Comparison of ENCODE assay signal across 1 cellular context in the genomic region with DNA sequence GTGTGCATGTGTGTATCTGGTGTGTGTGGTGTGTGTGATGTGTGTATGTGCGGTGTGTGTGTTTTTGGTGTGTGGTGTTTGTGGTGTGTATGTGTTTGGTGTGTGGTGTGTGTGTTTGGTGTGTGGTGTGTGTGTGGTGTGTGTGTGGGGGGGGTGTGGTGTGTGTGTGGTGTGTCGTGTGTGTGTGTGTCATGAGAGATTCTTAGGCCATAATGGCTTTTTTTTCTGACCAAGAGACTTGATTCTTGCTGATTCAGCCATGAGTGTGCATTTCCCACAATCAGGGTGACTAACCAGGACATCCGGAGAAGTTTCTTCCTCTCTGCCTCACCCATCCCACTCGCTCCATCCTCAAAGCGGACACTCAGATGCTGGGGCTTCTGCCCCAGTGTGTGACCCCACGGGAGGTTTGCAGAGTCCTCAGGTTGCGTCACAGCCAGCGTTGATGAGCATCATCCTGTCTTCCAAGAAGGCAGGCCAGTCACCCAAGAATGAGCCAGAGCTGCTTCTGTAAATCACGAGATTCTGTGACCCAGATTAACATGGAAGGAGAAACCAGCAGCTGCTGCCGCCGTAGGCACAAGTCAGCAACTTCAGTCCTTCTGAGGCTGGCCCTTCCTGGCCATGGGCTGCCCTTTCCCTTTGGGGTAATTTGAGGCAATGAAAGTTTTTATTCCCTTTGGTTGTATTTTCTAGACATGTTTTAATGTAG.
A peak's percentile ranks its signal among the peaks of the same experiment; 100 is the strongest.
TF ChIP-seq lines count a peak whose summit lies in the region.

No MANE protein-coding gene starts in this region.

TF ChIP-seq in K562, 482 proteins besides CTCF, POLR2A, EP300 and RAD21 (continued from another document and continues in another):
- TF ChIP-seq, protein P1, sequence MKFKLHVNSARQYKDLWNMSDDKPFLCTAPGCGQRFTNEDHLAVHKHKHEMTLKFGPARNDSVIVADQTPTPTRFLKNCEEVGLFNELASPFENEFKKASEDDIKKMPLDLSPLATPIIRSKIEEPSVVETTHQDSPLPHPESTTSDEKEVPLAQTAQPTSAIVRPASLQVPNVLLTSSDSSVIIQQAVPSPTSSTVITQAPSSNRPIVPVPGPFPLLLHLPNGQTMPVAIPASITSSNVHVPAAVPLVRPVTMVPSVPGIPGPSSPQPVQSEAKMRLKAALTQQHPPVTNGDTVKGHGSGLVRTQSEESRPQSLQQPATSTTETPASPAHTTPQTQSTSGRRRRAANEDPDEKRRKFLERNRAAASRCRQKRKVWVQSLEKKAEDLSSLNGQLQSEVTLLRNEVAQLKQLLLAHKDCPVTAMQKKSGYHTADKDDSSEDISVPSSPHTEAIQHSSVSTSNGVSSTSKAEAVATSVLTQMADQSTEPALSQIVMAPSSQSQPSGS (CRISPR knock-in tag; IDR thresholded peaks at IDR 0.05): no peak
- TF ChIP-seq ZNF41 (CRISPR knock-in tag; conservative IDR thresholded peaks at IDR 0.05): no peak
- peak; percentile 98 for TF ChIP-seq MAFG (tag; conservative IDR thresholded peaks at IDR 0.05)
- no peak for TF ChIP-seq ZNF764 (CRISPR knock-in tag; IDR thresholded peaks at IDR 0.05; ENCODE audit: low read depth)
- no peak for TF ChIP-seq GATAD2B (IDR thresholded peaks at IDR 0.05; ENCODE audit: borderline replicate concordance)
- no peak for TF ChIP-seq RBM39 (optimal IDR thresholded peaks at IDR 0.05; ENCODE audit: low read depth, low read length)
- TF ChIP-seq ZNF217 (CRISPR knock-in tag; IDR thresholded peaks at IDR 0.05): no peak
- TF ChIP-seq, protein P2, sequence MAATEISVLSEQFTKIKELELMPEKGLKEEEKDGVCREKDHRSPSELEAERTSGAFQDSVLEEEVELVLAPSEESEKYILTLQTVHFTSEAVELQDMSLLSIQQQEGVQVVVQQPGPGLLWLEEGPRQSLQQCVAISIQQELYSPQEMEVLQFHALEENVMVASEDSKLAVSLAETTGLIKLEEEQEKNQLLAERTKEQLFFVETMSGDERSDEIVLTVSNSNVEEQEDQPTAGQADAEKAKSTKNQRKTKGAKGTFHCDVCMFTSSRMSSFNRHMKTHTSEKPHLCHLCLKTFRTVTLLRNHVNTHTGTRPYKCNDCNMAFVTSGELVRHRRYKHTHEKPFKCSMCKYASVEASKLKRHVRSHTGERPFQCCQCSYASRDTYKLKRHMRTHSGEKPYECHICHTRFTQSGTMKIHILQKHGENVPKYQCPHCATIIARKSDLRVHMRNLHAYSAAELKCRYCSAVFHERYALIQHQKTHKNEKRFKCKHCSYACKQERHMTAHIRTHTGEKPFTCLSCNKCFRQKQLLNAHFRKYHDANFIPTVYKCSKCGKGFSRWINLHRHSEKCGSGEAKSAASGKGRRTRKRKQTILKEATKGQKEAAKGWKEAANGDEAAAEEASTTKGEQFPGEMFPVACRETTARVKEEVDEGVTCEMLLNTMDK (IDR thresholded peaks at IDR 0.05; ENCODE audit: borderline replicate concordance, insufficient read depth, low read depth, low read length, poor library complexity, severe bottlenecking): no peak
- no peak for TF ChIP-seq KAT8 (IDR thresholded peaks at IDR 0.05; ENCODE audit: low read depth)
- no peak for TF ChIP-seq SLC30A9 (CRISPR knock-in tag; IDR thresholded peaks at IDR 0.05)
- TF ChIP-seq, protein P3, sequence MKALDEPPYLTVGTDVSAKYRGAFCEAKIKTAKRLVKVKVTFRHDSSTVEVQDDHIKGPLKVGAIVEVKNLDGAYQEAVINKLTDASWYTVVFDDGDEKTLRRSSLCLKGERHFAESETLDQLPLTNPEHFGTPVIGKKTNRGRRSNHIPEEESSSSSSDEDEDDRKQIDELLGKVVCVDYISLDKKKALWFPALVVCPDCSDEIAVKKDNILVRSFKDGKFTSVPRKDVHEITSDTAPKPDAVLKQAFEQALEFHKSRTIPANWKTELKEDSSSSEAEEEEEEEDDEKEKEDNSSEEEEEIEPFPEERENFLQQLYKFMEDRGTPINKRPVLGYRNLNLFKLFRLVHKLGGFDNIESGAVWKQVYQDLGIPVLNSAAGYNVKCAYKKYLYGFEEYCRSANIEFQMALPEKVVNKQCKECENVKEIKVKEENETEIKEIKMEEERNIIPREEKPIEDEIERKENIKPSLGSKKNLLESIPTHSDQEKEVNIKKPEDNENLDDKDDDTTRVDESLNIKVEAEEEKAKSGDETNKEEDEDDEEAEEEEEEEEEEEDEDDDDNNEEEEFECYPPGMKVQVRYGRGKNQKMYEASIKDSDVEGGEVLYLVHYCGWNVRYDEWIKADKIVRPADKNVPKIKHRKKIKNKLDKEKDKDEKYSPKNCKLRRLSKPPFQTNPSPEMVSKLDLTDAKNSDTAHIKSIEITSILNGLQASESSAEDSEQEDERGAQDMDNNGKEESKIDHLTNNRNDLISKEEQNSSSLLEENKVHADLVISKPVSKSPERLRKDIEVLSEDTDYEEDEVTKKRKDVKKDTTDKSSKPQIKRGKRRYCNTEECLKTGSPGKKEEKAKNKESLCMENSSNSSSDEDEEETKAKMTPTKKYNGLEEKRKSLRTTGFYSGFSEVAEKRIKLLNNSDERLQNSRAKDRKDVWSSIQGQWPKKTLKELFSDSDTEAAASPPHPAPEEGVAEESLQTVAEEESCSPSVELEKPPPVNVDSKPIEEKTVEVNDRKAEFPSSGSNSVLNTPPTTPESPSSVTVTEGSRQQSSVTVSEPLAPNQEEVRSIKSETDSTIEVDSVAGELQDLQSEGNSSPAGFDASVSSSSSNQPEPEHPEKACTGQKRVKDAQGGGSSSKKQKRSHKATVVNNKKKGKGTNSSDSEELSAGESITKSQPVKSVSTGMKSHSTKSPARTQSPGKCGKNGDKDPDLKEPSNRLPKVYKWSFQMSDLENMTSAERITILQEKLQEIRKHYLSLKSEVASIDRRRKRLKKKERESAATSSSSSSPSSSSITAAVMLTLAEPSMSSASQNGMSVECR (CRISPR knock-in tag; IDR thresholded peaks at IDR 0.05): no peak
- TF ChIP-seq MBD2 (IDR thresholded peaks at IDR 0.05; ENCODE audit: borderline replicate concordance, low read depth): no peak
- no peak for TF ChIP-seq FOXP1 (CRISPR knock-in tag; IDR thresholded peaks at IDR 0.05)
- TF ChIP-seq JUND (IDR thresholded peaks at IDR 0.05; ENCODE audit: borderline replicate concordance, low read depth, low read length): peak; percentile 94
- TF ChIP-seq JUND (tag; IDR thresholded peaks at IDR 0.05; ENCODE audit: borderline replicate concordance, low read depth, low read length): peak; percentile 89; the same call in 2 of the 3 replicates
- no peak; a peak in 1 of 4 replicates for TF ChIP-seq MAZ (CRISPR knock-in tag; conservative IDR thresholded peaks at IDR 0.05 in 1 of 2, IDR thresholded peaks at IDR 0.05 in 1 of 2)
- TF ChIP-seq HOXB6 (CRISPR knock-in tag; IDR thresholded peaks at IDR 0.05; ENCODE audit: borderline replicate concordance): no peak
- TF ChIP-seq NFE2L1 (tag; IDR thresholded peaks at IDR 0.05; ENCODE audit: borderline replicate concordance, low read depth): peak; percentile 42
- no peak; the same call in 1 of the 2 replicates for TF ChIP-seq MYBL2 (IDR thresholded peaks at IDR 0.05; ENCODE audit: low read depth)
- TF ChIP-seq MYBL2 (CRISPR knock-in tag; IDR thresholded peaks at IDR 0.05; ENCODE audit: borderline replicate concordance): no peak
- no peak for TF ChIP-seq WHSC1 (IDR thresholded peaks at IDR 0.05; ENCODE audit: low read length)
- TF ChIP-seq, protein P4, sequence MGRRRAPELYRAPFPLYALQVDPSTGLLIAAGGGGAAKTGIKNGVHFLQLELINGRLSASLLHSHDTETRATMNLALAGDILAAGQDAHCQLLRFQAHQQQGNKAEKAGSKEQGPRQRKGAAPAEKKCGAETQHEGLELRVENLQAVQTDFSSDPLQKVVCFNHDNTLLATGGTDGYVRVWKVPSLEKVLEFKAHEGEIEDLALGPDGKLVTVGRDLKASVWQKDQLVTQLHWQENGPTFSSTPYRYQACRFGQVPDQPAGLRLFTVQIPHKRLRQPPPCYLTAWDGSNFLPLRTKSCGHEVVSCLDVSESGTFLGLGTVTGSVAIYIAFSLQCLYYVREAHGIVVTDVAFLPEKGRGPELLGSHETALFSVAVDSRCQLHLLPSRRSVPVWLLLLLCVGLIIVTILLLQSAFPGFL (CRISPR knock-in tag; IDR thresholded peaks at IDR 0.05): no peak
- TF ChIP-seq, protein P5, sequence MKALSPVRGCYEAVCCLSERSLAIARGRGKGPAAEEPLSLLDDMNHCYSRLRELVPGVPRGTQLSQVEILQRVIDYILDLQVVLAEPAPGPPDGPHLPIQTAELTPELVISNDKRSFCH (CRISPR knock-in tag; IDR thresholded peaks at IDR 0.05): no peak
- TF ChIP-seq, protein P5 (tag; IDR thresholded peaks at IDR 0.05): no peak
- 0 out of 4 replicates have a peak, but pooled peaks of 1 of the 2 experiments have one; percentile 56 for TF ChIP-seq TBL1XR1 (IDR thresholded peaks at IDR 0.05; ENCODE audit: low read length in 2 of 2)
- no peak for TF ChIP-seq ZBTB8A (IDR thresholded peaks at IDR 0.05; ENCODE audit: partially characterized antibody)
- no peak for TF ChIP-seq SMAD3 (CRISPR knock-in tag; conservative IDR thresholded peaks at IDR 0.05)
- TF ChIP-seq ZNF507 (tag; conservative IDR thresholded peaks at IDR 0.05): no peak
- TF ChIP-seq BDP1 (IDR thresholded peaks at IDR 0.05; ENCODE audit: insufficient read depth, insufficient read length): no peak
- peak; percentile 100 for TF ChIP-seq ZNF316 (IDR thresholded peaks at IDR 0.05)
- no peak for TF ChIP-seq NFXL1 (CRISPR knock-in tag; IDR thresholded peaks at IDR 0.05)
- TF ChIP-seq, protein P6, sequence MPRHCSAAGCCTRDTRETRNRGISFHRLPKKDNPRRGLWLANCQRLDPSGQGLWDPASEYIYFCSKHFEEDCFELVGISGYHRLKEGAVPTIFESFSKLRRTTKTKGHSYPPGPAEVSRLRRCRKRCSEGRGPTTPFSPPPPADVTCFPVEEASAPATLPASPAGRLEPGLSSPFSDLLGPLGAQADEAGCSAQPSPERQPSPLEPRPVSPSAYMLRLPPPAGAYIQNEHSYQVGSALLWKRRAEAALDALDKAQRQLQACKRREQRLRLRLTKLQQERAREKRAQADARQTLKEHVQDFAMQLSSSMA (CRISPR knock-in tag; IDR thresholded peaks at IDR 0.05): no peak
- peak; percentile 23 for TF ChIP-seq EGR1 (conservative IDR thresholded peaks at IDR 0.05)
- TF ChIP-seq, protein P7, sequence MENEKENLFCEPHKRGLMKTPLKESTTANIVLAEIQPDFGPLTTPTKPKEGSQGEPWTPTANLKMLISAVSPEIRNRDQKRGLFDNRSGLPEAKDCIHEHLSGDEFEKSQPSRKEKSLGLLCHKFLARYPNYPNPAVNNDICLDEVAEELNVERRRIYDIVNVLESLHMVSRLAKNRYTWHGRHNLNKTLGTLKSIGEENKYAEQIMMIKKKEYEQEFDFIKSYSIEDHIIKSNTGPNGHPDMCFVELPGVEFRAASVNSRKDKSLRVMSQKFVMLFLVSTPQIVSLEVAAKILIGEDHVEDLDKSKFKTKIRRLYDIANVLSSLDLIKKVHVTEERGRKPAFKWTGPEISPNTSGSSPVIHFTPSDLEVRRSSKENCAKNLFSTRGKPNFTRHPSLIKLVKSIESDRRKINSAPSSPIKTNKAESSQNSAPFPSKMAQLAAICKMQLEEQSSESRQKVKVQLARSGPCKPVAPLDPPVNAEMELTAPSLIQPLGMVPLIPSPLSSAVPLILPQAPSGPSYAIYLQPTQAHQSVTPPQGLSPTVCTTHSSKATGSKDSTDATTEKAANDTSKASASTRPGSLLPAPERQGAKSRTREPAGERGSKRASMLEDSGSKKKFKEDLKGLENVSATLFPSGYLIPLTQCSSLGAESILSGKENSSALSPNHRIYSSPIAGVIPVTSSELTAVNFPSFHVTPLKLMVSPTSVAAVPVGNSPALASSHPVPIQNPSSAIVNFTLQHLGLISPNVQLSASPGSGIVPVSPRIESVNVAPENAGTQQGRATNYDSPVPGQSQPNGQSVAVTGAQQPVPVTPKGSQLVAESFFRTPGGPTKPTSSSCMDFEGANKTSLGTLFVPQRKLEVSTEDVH (IDR thresholded peaks at IDR 0.05; ENCODE audit: low read depth, partially characterized antibody): no peak
- TF ChIP-seq DACH1 (IDR thresholded peaks at IDR 0.05; ENCODE audit: partially characterized antibody): peak; percentile 12
- TF ChIP-seq ZNF696 (CRISPR knock-in tag; conservative IDR thresholded peaks at IDR 0.05): no peak
- no peak for TF ChIP-seq ZBTB17 (CRISPR knock-in tag; IDR thresholded peaks at IDR 0.05)
- TF ChIP-seq STAT5A (IDR thresholded peaks at IDR 0.05; ENCODE audit: borderline replicate concordance, low read length): no peak; the same call in 1 of the 2 replicates
- no peak for TF ChIP-seq HSF4 (CRISPR knock-in tag; IDR thresholded peaks at IDR 0.05; ENCODE audit: borderline replicate concordance)
- TF ChIP-seq EHMT2 (IDR thresholded peaks at IDR 0.05): no peak
- TF ChIP-seq IFI16 (CRISPR knock-in tag; IDR thresholded peaks at IDR 0.05): no peak
- no peak for TF ChIP-seq CHCHD3 (CRISPR knock-in tag; IDR thresholded peaks at IDR 0.05)
- no peak for TF ChIP-seq GATA2 (CRISPR knock-in tag; IDR thresholded peaks at IDR 0.05)
- TF ChIP-seq, protein P8, sequence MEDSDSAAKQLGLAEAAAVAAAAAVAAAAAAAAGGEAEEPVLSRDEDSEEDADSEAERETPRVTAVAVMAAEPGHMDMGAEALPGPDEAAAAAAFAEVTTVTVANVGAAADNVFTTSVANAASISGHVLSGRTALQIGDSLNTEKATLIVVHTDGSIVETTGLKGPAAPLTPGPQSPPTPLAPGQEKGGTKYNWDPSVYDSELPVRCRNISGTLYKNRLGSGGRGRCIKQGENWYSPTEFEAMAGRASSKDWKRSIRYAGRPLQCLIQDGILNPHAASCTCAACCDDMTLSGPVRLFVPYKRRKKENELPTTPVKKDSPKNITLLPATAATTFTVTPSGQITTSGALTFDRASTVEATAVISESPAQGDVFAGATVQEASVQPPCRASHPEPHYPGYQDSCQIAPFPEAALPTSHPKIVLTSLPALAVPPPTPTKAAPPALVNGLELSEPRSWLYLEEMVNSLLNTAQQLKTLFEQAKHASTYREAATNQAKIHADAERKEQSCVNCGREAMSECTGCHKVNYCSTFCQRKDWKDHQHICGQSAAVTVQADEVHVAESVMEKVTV (CRISPR knock-in tag; IDR thresholded peaks at IDR 0.05): no peak
- TF ChIP-seq ZNF408 (CRISPR knock-in tag; IDR thresholded peaks at IDR 0.05; ENCODE audit: low read depth): no peak
- TF ChIP-seq ZNF766 (CRISPR knock-in tag; conservative IDR thresholded peaks at IDR 0.05): no peak
- no peak for TF ChIP-seq RUNX1 (IDR thresholded peaks at IDR 0.05; ENCODE audit: low read depth)
- TF ChIP-seq, protein P9, sequence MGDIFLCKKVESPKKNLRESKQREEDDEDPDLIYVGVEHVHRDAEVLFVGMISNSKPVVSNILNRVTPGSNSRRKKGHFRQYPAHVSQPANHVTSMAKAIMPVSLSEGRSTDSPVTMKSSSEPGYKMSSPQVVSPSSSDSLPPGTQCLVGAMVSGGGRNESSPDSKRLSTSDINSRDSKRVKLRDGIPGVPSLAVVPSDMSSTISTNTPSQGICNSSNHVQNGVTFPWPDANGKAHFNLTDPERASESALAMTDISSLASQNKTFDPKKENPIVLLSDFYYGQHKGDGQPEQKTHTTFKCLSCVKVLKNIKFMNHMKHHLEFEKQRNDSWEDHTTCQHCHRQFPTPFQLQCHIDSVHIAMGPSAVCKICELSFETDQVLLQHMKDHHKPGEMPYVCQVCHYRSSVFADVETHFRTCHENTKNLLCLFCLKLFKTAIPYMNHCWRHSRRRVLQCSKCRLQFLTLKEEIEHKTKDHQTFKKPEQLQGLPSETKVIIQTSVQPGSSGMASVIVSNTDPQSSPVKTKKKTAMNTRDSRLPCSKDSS (IDR thresholded peaks at IDR 0.05; ENCODE audit: low read depth, partially characterized antibody): no peak
- no peak for TF ChIP-seq BCL6 (CRISPR knock-in tag; IDR thresholded peaks at IDR 0.05)
- TF ChIP-seq TCFL5 (CRISPR knock-in tag; conservative IDR thresholded peaks at IDR 0.05): no peak
- peak; percentile 90 for TF ChIP-seq ATF7 (IDR thresholded peaks at IDR 0.05)
- TF ChIP-seq XRCC4 (IDR thresholded peaks at IDR 0.05; ENCODE audit: extremely low read depth, insufficient read depth, insufficient read length): no peak
- peak; percentile 46 for TF ChIP-seq POLR2B (IDR thresholded peaks at IDR 0.05; ENCODE audit: low read depth, partially characterized antibody)
